1 cellular context compared by ENCODE assay signal in genomic region chr11:66222358-66223149, GRCh38.
TF ChIP-seq lines count a peak whose summit lies in the region.

No MANE protein-coding gene starts in this region.

TF ChIP-seq in HepG2, 621 proteins besides CTCF, POLR2A, EP300 and RAD21 (continued from another document and continues in another):
- TF ChIP-seq PBX2 (CRISPR knock-in tag; IDR thresholded peaks at IDR 0.05) (no peak), MTA1 (CRISPR knock-in tag; IDR thresholded peaks at IDR 0.05; ENCODE audit: borderline replicate concordance) (no peak), HNRNPUL1 (IDR thresholded peaks at IDR 0.05; ENCODE audit: low read depth, low read length) (no peak), MTF1 (CRISPR knock-in tag; IDR thresholded peaks at IDR 0.05) (no peak), ZNF639 (CRISPR knock-in tag; conservative IDR thresholded peaks at IDR 0.05) (no peak), ZMYM4 (CRISPR knock-in tag; IDR thresholded peaks at IDR 0.05) (peak; percentile 53), SSRP1 (CRISPR knock-in tag; IDR thresholded peaks at IDR 0.05) (no peak), ZNF792 (CRISPR knock-in tag; IDR thresholded peaks at IDR 0.05) (peak; percentile 94), ATF4 (CRISPR knock-in tag; IDR thresholded peaks at IDR 0.05) (no peak), CREBL2 (CRISPR knock-in tag; IDR thresholded peaks at IDR 0.05; ENCODE audit: borderline replicate concordance) (no peak), ATF1 (CRISPR knock-in tag; IDR thresholded peaks at IDR 0.05) (no peak), ZNF407 (CRISPR knock-in tag; IDR thresholded peaks at IDR 0.05; ENCODE audit: not compliant biosample characterization) (no peak), ZFP90 (CRISPR knock-in tag; IDR thresholded peaks at IDR 0.05; ENCODE audit: borderline replicate concordance) (peak; percentile 37; the same call in 1 of the 2 replicates), HOMEZ (CRISPR knock-in tag; IDR thresholded peaks at IDR 0.05; ENCODE audit: low read depth) (0 out of 2 replicates have a peak, but pooled peaks have one; percentile 25), TEF (CRISPR knock-in tag; IDR thresholded peaks at IDR 0.05) (no peak), CREM (IDR thresholded peaks at IDR 0.05) (peak; percentile 34; the same call in 1 of the 2 replicates), CREM (CRISPR knock-in tag; IDR thresholded peaks at IDR 0.05) (no peak), NFIB (CRISPR knock-in tag; IDR thresholded peaks at IDR 0.05; ENCODE audit: borderline replicate concordance) (no peak), GZF1 (CRISPR knock-in tag; IDR thresholded peaks at IDR 0.05) (no peak), ZBTB20 (CRISPR knock-in tag; IDR thresholded peaks at IDR 0.05; ENCODE audit: borderline replicate concordance, low read depth) (no peak), ZNF572 (CRISPR knock-in tag; IDR thresholded peaks at IDR 0.05) (no peak), XBP1 (CRISPR knock-in tag; IDR thresholded peaks at IDR 0.05) (no peak), ZGPAT (CRISPR knock-in tag; IDR thresholded peaks at IDR 0.05) (peak; percentile 47; the same call in 1 of the 2 replicates), ZSCAN5A (CRISPR knock-in tag; IDR thresholded peaks at IDR 0.05; ENCODE audit: borderline replicate concordance) (no peak), FOXO1 (CRISPR knock-in tag; IDR thresholded peaks at IDR 0.05) (peak; percentile 57), ZNF224 (CRISPR knock-in tag; IDR thresholded peaks at IDR 0.05) (no peak), IKZF5 (CRISPR knock-in tag; IDR thresholded peaks at IDR 0.05) (peak; percentile 61; the same call in 1 of the 2 replicates), ZKSCAN1 (IDR thresholded peaks at IDR 0.05; ENCODE audit: low read length) (0 out of 2 replicates have a peak, but pooled peaks have one; percentile 15), ZNF383 (CRISPR knock-in tag; IDR thresholded peaks at IDR 0.05; ENCODE audit: borderline replicate concordance) (no peak), ZNF652 (CRISPR knock-in tag; IDR thresholded peaks at IDR 0.05; ENCODE audit: borderline replicate concordance, low read depth) (0 out of 2 replicates have a peak, but pooled peaks have one; percentile 49), SAFB2 (CRISPR knock-in tag; IDR thresholded peaks at IDR 0.05; ENCODE audit: borderline replicate concordance, low read depth) (no peak), NFATC3 (CRISPR knock-in tag; IDR thresholded peaks at IDR 0.05) (no peak), GLMP (CRISPR knock-in tag; IDR thresholded peaks at IDR 0.05; ENCODE audit: borderline replicate concordance) (no peak), MBNL3 (CRISPR knock-in tag; conservative IDR thresholded peaks at IDR 0.05) (no peak), ESRRA (CRISPR knock-in tag; IDR thresholded peaks at IDR 0.05; ENCODE audit: low read depth) (no peak), JUND (CRISPR knock-in tag; IDR thresholded peaks at IDR 0.05) (no peak), ZNF761 (CRISPR knock-in tag; conservative IDR thresholded peaks at IDR 0.05) (no peak), ATF3 (CRISPR knock-in tag; IDR thresholded peaks at IDR 0.05) (0 out of 2 replicates have a peak, but pooled peaks have one; percentile 35), BORCS8-MEF2B (CRISPR knock-in tag; IDR thresholded peaks at IDR 0.05) (no peak), POLR2AphosphoS5 (IDR thresholded peaks at IDR 0.05; ENCODE audit: low read depth, low read length) (no peak), ZNF841 (CRISPR knock-in tag; IDR thresholded peaks at IDR 0.05; ENCODE audit: borderline replicate concordance) (no peak), BCL6 (CRISPR knock-in tag; IDR thresholded peaks at IDR 0.05) (no peak)
